In genomic region chr4:67580577-67580976, GRCh38 we compare ENCODE assay signal across 1 cellular context.
TF ChIP-seq lines count a peak whose summit lies in the region.

No MANE protein-coding gene starts in this region.

TF ChIP-seq in GM23338, 12 proteins besides CTCF, POLR2A, EP300 and RAD21 (continued from another document):
- TF ChIP-seq ZNF462 (CRISPR knock-in tag; IDR thresholded peaks at IDR 0.05) (no peak), ZNF331 (CRISPR knock-in tag; IDR thresholded peaks at IDR 0.05; ENCODE audit: low read depth) (no peak), POLR2AphosphoS5 (IDR thresholded peaks at IDR 0.05; ENCODE audit: low read depth) (no peak), JUNB (IDR thresholded peaks at IDR 0.05; ENCODE audit: unreplicated experiment) (no peak), ZNF114 (CRISPR knock-in tag; IDR thresholded peaks at IDR 0.05) (no peak), NANOG (IDR thresholded peaks at IDR 0.05; ENCODE audit: borderline replicate concordance) (no peak), EZH2phosphoT487 (IDR thresholded peaks at IDR 0.05; ENCODE audit: unreplicated experiment) (no peak), REST (IDR thresholded peaks at IDR 0.05; ENCODE audit: unreplicated experiment) (no peak), CREB1 (CRISPR knock-in tag; IDR thresholded peaks at IDR 0.05; ENCODE audit: low read depth) (no peak)
